In genomic region chr6:38220069-38220723, GRCh38 we compare ENCODE assay signal across 17 cellular contexts.
"Had no signal": no experiment of that assay in that cellular context is flagged by ENCODE, and none has a peak within 500 bp of the region (broad histone marks: within the 10 kb centered on the region; RNA-seq: fewer than 3 reads in every experiment).

No MANE protein-coding gene starts in this region.

- H3K4me3 Mint-ChIP-seq: activated CD4-positive, alpha-beta T cell treated with anti-CD3 and anti-CD28 coated beads, Interleukin-2, amount 10 ng/mL, durations not matched to agents 7 days and 5 days; activated naive CD4-positive, alpha-beta T cell treated with anti-CD3 and anti-CD28 coated beads, Interleukin-2, amount 10 ng/mL, durations not matched to agents 7 days and 5 days; natural killer cell; T-helper 17 cell had no signal

- H3K9me3 ChIP-seq: adrenal gland, esophagus muscularis mucosa, heart right ventricle, suprapubic skin, upper lobe of right lung had no signal

- H3K27me3 ChIP-seq: adrenal gland, brain microvascular endothelial cell, esophagus muscularis mucosa, heart right ventricle, suprapubic skin, upper lobe of right lung had no signal

- H3K4me3 ChIP-seq: adrenal gland, esophagus muscularis mucosa, heart right ventricle, suprapubic skin, upper lobe of right lung had no signal

- H3K27ac ChIP-seq: adrenal gland, brain microvascular endothelial cell, esophagus muscularis mucosa, heart right ventricle, suprapubic skin, upper lobe of right lung had no signal

- H3K9me3 Mint-ChIP-seq: activated naive CD4-positive, alpha-beta T cell treated with anti-CD3 and anti-CD28 coated beads, Interleukin-2, amount 10 ng/mL, durations not matched to agents 7 days and 5 days; natural killer cell had no signal

- H3K4me1 ChIP-seq: adrenal gland, esophagus muscularis mucosa, upper lobe of right lung had no signal

- FAIRE-seq: TTC549 had no signal

- H3K36me3 Mint-ChIP-seq: activated naive CD4-positive, alpha-beta T cell treated with anti-CD3 and anti-CD28 coated beads, Interleukin-2, amount 10 ng/mL, durations not matched to agents 7 days and 5 days; natural killer cell had no signal

- H3K36me3 ChIP-seq: adrenal gland, brain microvascular endothelial cell, esophagus muscularis mucosa, heart right ventricle, suprapubic skin, upper lobe of right lung had no signal

- H3K27ac Mint-ChIP-seq: activated CD4-positive, alpha-beta T cell treated with anti-CD3 and anti-CD28 coated beads, Interleukin-2, amount 10 ng/mL, durations not matched to agents 7 days and 5 days; activated naive CD4-positive, alpha-beta T cell treated with anti-CD3 and anti-CD28 coated beads, Interleukin-2, amount 10 ng/mL, durations not matched to agents 7 days and 5 days; natural killer cell; T-helper 17 cell had no signal

- H3K4me1 Mint-ChIP-seq: activated CD4-positive, alpha-beta T cell treated with anti-CD3 and anti-CD28 coated beads, Interleukin-2, amount 10 ng/mL, durations not matched to agents 7 days and 5 days; activated naive CD4-positive, alpha-beta T cell treated with anti-CD3 and anti-CD28 coated beads, Interleukin-2, amount 10 ng/mL, durations not matched to agents 7 days and 5 days had no signal

- DNase-seq: activated CD4-positive, alpha-beta T cell treated with anti-CD3 and anti-CD28 coated beads, Interleukin-2, amount 10 ng/mL, durations not matched to agents 7 days and 5 days; activated CD4-positive, CD25-positive, alpha-beta regulatory T cell; activated CD8-positive, alpha-beta memory T cell treated with anti-CD3 and anti-CD28 coated beads for 24 hours; activated naive CD4-positive, alpha-beta T cell treated with anti-CD3 and anti-CD28 coated beads, Interleukin-2, amount 10 ng/mL, durations not matched to agents 7 days and 5 days; adrenal gland; brain microvascular endothelial cell; cerebellar nuclear complex; heart right ventricle; natural killer cell; occipital lobe; stimulated activated CD4-positive, alpha-beta T cell treated with anti-CD3 and anti-CD28 coated beads, Interleukin-12 subunit alpha, Interleukin-12 subunit beta, amount 100 ng/mL, for 4 hours; stimulated activated naive CD4-positive, alpha-beta T cell; T-helper 17 cell; upper lobe of right lung had no signal

- ATAC-seq: heart right ventricle, natural killer cell, T-helper 17 cell, upper lobe of right lung had no signal

- H3K27me3 Mint-ChIP-seq: activated CD4-positive, alpha-beta T cell treated with anti-CD3 and anti-CD28 coated beads, Interleukin-2, amount 10 ng/mL, durations not matched to agents 7 days and 5 days; activated naive CD4-positive, alpha-beta T cell treated with anti-CD3 and anti-CD28 coated beads, Interleukin-2, amount 10 ng/mL, durations not matched to agents 7 days and 5 days; T-helper 17 cell had no signal
